ENCODE assay signal across 8 cellular contexts in genomic region chr12:2811791-2812190, GRCh38. TPM values are rescaled to one million over a fixed set of nuclear protein-coding genes. Genes with fewer than 3 reads are reported as not detected.
DNase-seq lines count a peak whose midpoint lies in the region; ATAC-seq and TF ChIP-seq lines count a peak whose summit lies in the region.

No MANE protein-coding gene starts in this region.

- H3K79me2 ChIP-seq in smooth muscle cell (ENCODE audit: low read depth) = peaks cover 29% of the 10 kb centered on the region

- WGBS in smooth muscle cell (ENCODE audit: low lambda C conversion rate) = 81% methylated on average over 5 of the region's 5 CpGs

- peak; percentile 60 for DNase-seq in NCI-H2171 treated with DMSO at 0.1 percent for 48 hours (lab: John Stamatoyannopoulos, UW)
- DNase-seq in NCI-H2171 (lab: John Stamatoyannopoulos, UW) = no peak
- no peak for DNase-seq in activated B cell treated with CpG ODN at 0.5 μM for 24 hours
- DNase-seq in smooth muscle cell (lab: John Stamatoyannopoulos, UW; ENCODE audit: unreplicated experiment) = no peak
- DNase-seq in midbrain (lab: John Stamatoyannopoulos, UW) = no peak
- no peak for DNase-seq in Kasumi-1 (lab: John Stamatoyannopoulos, UW)

- peak overlapping the region; percentile 93 for H3K4me3 ChIP-seq in iPS-11a (ENCODE audit: low read depth, low read length)
- H3K4me3 ChIP-seq in smooth muscle cell = peak overlapping the region; percentile 67

- H3K27ac Mint-ChIP-seq in activated B cell treated with CpG ODN at 0.5 μM for 24 hours = peak overlapping the region; percentile 99

- H3K27ac ChIP-seq in smooth muscle cell (ENCODE audit: low read depth) = peak overlapping the region; percentile 88

- no peaks in the 10 kb centered on the region for H3K27me3 ChIP-seq in smooth muscle cell (ENCODE audit: low read depth)

- no peaks in the 10 kb centered on the region for H3F3A ChIP-seq in smooth muscle cell (ENCODE audit: low read depth)

- no peak for ATAC-seq in activated B cell treated with CpG ODN at 0.5 μM for 24 hours (ENCODE audit: low read depth)
- no peak for ATAC-seq in GM18909 (IDR thresholded peaks at IDR 0.05; ENCODE audit: poor library complexity, unreplicated experiment)

- H3K9me3 ChIP-seq in smooth muscle cell (replicated peaks; ENCODE audit: low read depth) = no peaks in the 10 kb centered on the region

- H4K20me1 ChIP-seq in smooth muscle cell (ENCODE audit: low read depth) = no peaks in the 10 kb centered on the region

- H3K36me3 Mint-ChIP-seq in activated B cell treated with CpG ODN at 0.5 μM for 24 hours (ENCODE audit: low read depth) = peaks cover 24% of the 10 kb centered on the region

- no peak for TF ChIP-seq CTCF in activated B cell treated with CpG ODN at 0.5 μM for 24 hours (IDR thresholded peaks at IDR 0.05)
- TF ChIP-seq CTCF in smooth muscle cell (IDR thresholded peaks at IDR 0.05; ENCODE audit: borderline replicate concordance, insufficient read depth, poor library complexity, severe bottlenecking) = no peak

- peak overlapping the region; percentile 17 for H2AFZ ChIP-seq in smooth muscle cell (ENCODE audit: low read depth)

- H3K4me3 Mint-ChIP-seq in activated B cell treated with CpG ODN at 0.5 μM for 24 hours = peak overlapping the region; percentile 15

- H3K4me2 ChIP-seq in smooth muscle cell = peak overlapping the region; percentile 90

- intact Hi-C loops in activated B cell treated with CpG ODN at 0.5 μM for 24 hours (cut with micrococcal nuclease) = loop anchor here (1.0 kb wide), 4 partner anchors 16 to 807 kb away; partner anchors contain the start of genes DCP1B, FOXM1 and RHNO1

- peak overlapping the region; percentile 34 for H3K9ac ChIP-seq in smooth muscle cell (ENCODE audit: low read depth)

- peaks cover 3% of the 10 kb centered on the region for H3K4me1 ChIP-seq in smooth muscle cell (ENCODE audit: low read depth)

- POLR2A ChIA-PET in activated B cell treated with CpG ODN at 0.5 μM for 24 hours (lab: Charles Lee) = interaction anchor here (0.6 to 2.9 kb wide), 3 partner anchors 12 to 17 kb away, joined by 3 to 36 read pairs (median 4); partner anchors contain the start of gene FKBP4

- H3K36me3 ChIP-seq in smooth muscle cell (ENCODE audit: low read depth) = no peaks in the 10 kb centered on the region

- CTCF ChIA-PET in activated B cell treated with CpG ODN at 0.5 μM for 24 hours (lab: Charles Lee) = no interaction called here

- peaks cover 33% of the 10 kb centered on the region for H3K4me1 Mint-ChIP-seq in activated B cell treated with CpG ODN at 0.5 μM for 24 hours

- H3K9me3 Mint-ChIP-seq in activated B cell treated with CpG ODN at 0.5 μM for 24 hours = no peaks in the 10 kb centered on the region

- H3K27me3 Mint-ChIP-seq in activated B cell treated with CpG ODN at 0.5 μM for 24 hours = no peaks in the 10 kb centered on the region

RNA-seq across cellular contexts. Expression of gene ITFG2, which starts 0.7 kb away (rescaled TPM):
- total RNA-seq in activated B cell treated with CpG ODN at 0.5 μM for 24 hours (90.1 and 90.6 TPM in 2 replicates), smooth muscle cell (14.3 and 14.6 TPM in 2 replicates)
- 21.5 and 22.3 TPM in 2 replicates for polyA plus RNA-seq in smooth muscle cell

RNA-seq across cellular contexts. Expression of gene FKBP4, which starts 17.0 kb away (rescaled TPM):
- total RNA-seq in activated B cell treated with CpG ODN at 0.5 μM for 24 hours = 90.5 and 94.7 TPM in 2 replicates
- 19.0 and 27.5 TPM in 2 replicates for total RNA-seq in smooth muscle cell
- polyA plus RNA-seq in smooth muscle cell = 32.6 and 46.5 TPM in 2 replicates

RNA-seq across cellular contexts. Expression of gene NRIP2, which starts 23.0 kb away (rescaled TPM):
- total RNA-seq in activated B cell treated with CpG ODN at 0.5 μM for 24 hours (not detected in 2 replicates), smooth muscle cell (0.04 and 0.54 TPM in 2 replicates)
- polyA plus RNA-seq in smooth muscle cell = 0.29 and 1.0 TPM in 2 replicates

RNA-seq across cellular contexts. Expression of gene TEX52, which starts 45.0 kb away (rescaled TPM):
- not detected in 2 replicates for total RNA-seq in activated B cell treated with CpG ODN at 0.5 μM for 24 hours
- not detected in 2 replicates for total RNA-seq in smooth muscle cell
- polyA plus RNA-seq in smooth muscle cell = 0.14 TPM in 1 of 2 replicates, not detected in the other
